11 cellular contexts compared by ENCODE assay signal in the genomic region with DNA sequence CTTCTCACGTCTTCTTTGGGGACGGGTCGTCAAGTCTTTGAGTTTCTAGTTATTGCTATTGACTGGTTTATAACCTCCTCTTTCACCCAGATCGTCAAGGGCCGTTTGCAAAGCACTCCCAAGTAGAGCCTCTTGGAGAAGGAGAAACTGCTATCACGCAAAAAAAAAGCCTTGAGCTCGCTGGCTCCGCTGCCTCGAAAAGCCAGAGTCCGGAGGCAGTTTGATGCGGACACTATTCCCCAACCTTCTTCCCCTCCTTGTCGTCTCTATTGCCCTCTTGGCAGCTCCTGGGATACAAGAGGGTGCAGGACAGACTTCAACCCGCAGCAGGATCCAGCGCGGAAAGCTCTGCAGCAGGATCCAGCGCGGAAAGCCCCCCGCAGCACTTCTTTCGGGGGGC. TPM values are rescaled to one million over a fixed set of nuclear protein-coding genes. Genes with fewer than 3 reads are reported as not detected.
DNase-seq lines count a peak whose midpoint lies in the region; FAIRE-seq and TF ChIP-seq lines count a peak whose summit lies in the region.
"Had no signal": no experiment of that assay in that cellular context is flagged by ENCODE, and none has a peak within 500 bp of the region (broad histone marks: within the 10 kb centered on the region; RNA-seq: fewer than 3 reads in every experiment).

No MANE protein-coding gene starts in this region.

- H3K9me3 ChIP-seq in sigmoid colon (no peaks in the 10 kb centered on the region), kidney (ENCODE audit: control insufficient read depth in 1 of 2, low read length in 2 of 2) (no peaks in the 10 kb centered on the region)

- no peaks in the 10 kb centered on the region for H3K36me3 ChIP-seq in H7 (replicated peaks; ENCODE audit: control insufficient read depth, insufficient read depth, low read length)
- no peaks in the 10 kb centered on the region for H3K36me3 ChIP-seq in sigmoid colon
- no peaks in the 10 kb centered on the region for H3K36me3 ChIP-seq in kidney (ENCODE audit: control insufficient read depth in 1 of 2, insufficient read depth in 2 of 2, low read length in 2 of 2)
- H3K36me3 ChIP-seq: SJSA1 had no signal

- TF ChIP-seq CTCF in sigmoid colon (IDR thresholded peaks at IDR 0.05) (no peak), kidney (IDR thresholded peaks at IDR 0.05; ENCODE audit: borderline replicate concordance, extremely low read depth, insufficient read depth) (no peak)

- 9 to 28% methylated on average over 19 of the region's 19 CpGs for WGBS in sigmoid colon, 2 donors

- DNase-seq in H7 (no peak), SW480 (ENCODE audit: low spot score) (peak; percentile 18), iPS DF 19.7 (ENCODE audit: low read depth, low spot score) (peak; percentile 25), sigmoid colon (no peak), AG08396 (ENCODE audit: low spot score) (no peak), HuH-7 (ENCODE audit: low spot score) (no peak), NCI-H1092 treated with DMSO at 0.1 percent for 48 hours (lab: John Stamatoyannopoulos, UW) (no peak), kidney (no peak)
- DNase-seq: cortex of kidney, GF-D8 had no signal

- H3K27ac ChIP-seq in sigmoid colon (peak overlapping the region in 1 of 4 donors; percentile 75), kidney (ENCODE audit: low read depth in 2 of 2, low read length in 2 of 2) (no peak overlapping the region)
- H3K27ac ChIP-seq: SJSA1 had no signal

- intact Hi-C loops in sigmoid colon (cut with DNase I): loop anchor here (2.0 kb wide), 1 partner anchor 115 kb away; no protein-coding TSS in a partner anchor
- intact Hi-C loops in kidney (cut with DNase I): no loop called here

- no peak for TF ChIP-seq POLR2A in sigmoid colon (IDR thresholded peaks at IDR 0.05)

- H3K9ac ChIP-seq in kidney (ENCODE audit: low read length in 2 of 2): peak overlapping the region in 1 of 2 donors; percentile 10

- H3K4me1 ChIP-seq in sigmoid colon (peaks cover 0 to 20% (median 15%) of the 10 kb centered on the region in 4 donors), kidney (ENCODE audit: control insufficient read depth in 1 of 2, insufficient read depth in 1 of 2, low read depth in 1 of 2, low read length in 2 of 2) (peaks cover 5 to 8% of the 10 kb centered on the region in 2 donors)
- H3K4me1 ChIP-seq: SJSA1 had no signal

- no peak for FAIRE-seq in kidney (lab: Jason Lieb, UNC)

- peaks cover 20% of the 10 kb centered on the region for H3K27me3 ChIP-seq in H7 (ENCODE audit: control insufficient read depth, insufficient read depth, low read length)
- peaks cover 0 to 49% (median 22%) of the 10 kb centered on the region in 3 donors for H3K27me3 ChIP-seq in sigmoid colon

- peak overlapping the region; percentile 54 for H3K4me3 ChIP-seq in H7 (ENCODE audit: insufficient read depth, low read depth, low read length)
- H3K4me3 ChIP-seq in sigmoid colon: peak overlapping the region; percentile 27 to 55 (median 46)
- H3K4me3 ChIP-seq in kidney (ENCODE audit: low read length in 2 of 2): peak overlapping the region in 1 of 2 donors; percentile 80
- H3K4me3 ChIP-seq: SJSA1 had no signal

- TF ChIP-seq EP300 in sigmoid colon (IDR thresholded peaks at IDR 0.05): no peak

RNA-seq across cellular contexts. Expression of gene PCDHAC1, which starts 0.3 kb away (rescaled TPM):
- 10.3 and 17.3 TPM in 2 replicates for total RNA-seq in H7 (2014; rRNA removed; shearing (Covaris generic))
- total RNA-seq in sigmoid colon (1 to 10 TPM in 1 of 4 donors, under 1 TPM in 3; 0.54 to 1.7 (median 0.77) TPM), kidney (2.9 TPM)
- polyA plus RNA-seq in sigmoid colon (under 1 TPM in 1 of 3 donors, not detected in 2; 0.34 TPM), kidney (ENCODE audit: insufficient read depth, low read depth, low replicate concordance) (0.43 TPM)
- total RNA-seq: SJSA1 had no signal

RNA-seq across cellular contexts. Expression of gene PCDHAC2, which starts 40.5 kb away (rescaled TPM):
- 21.2 and 24.2 TPM in 2 replicates for total RNA-seq in H7 (2014; rRNA removed; shearing (Covaris generic))
- 1 to 10 TPM; 1.3 to 3.0 (median 2.2) TPM for total RNA-seq in sigmoid colon
- polyA plus RNA-seq in sigmoid colon: under 1 TPM in 1 of 3 donors, not detected in 2; 0.66 TPM
- 3.6 TPM for total RNA-seq in kidney
- 0.30 TPM for polyA plus RNA-seq in kidney (ENCODE audit: insufficient read depth, low read depth, low replicate concordance)
- total RNA-seq: SJSA1 had no signal

RNA-seq across cellular contexts. Expression of gene PCDHA13, which starts 43.9 kb away (rescaled TPM):
- total RNA-seq in H7 (2014; rRNA removed; shearing (Covaris generic)): 1.6 and 2.5 TPM in 2 replicates
- total RNA-seq in sigmoid colon (1 to 10 TPM in 1 of 4 donors, under 1 TPM in 3; 0.36 to 1.4 (median 0.60) TPM), kidney (1.8 TPM)
- polyA plus RNA-seq in sigmoid colon (under 1 TPM in 1 of 3 donors, not detected in 2; 0.10 TPM), kidney (ENCODE audit: insufficient read depth, low read depth, low replicate concordance) (0.49 TPM)
- total RNA-seq: SJSA1 had no signal

RNA-seq across cellular contexts. Expression of gene PCDHA12, which starts 50.7 kb away (rescaled TPM):
- total RNA-seq in H7 (2014; rRNA removed; shearing (Covaris generic)): 1.9 and 2.3 TPM in 2 replicates
- total RNA-seq in sigmoid colon: under 1 TPM in 3 of 4 donors, not detected in 1; 0.49 to 0.71 (median 0.54) TPM
- under 1 TPM in 1 of 3 donors, not detected in 2; 0.06 TPM for polyA plus RNA-seq in sigmoid colon
- total RNA-seq in kidney: 5.2 TPM
- polyA plus RNA-seq in kidney (ENCODE audit: insufficient read depth, low read depth, low replicate concordance): 1.1 TPM
- total RNA-seq: SJSA1 had no signal

RNA-seq across cellular contexts. Expression of gene PCDHA11, which starts 57.0 kb away (rescaled TPM):
- total RNA-seq in H7 (2014; rRNA removed; shearing (Covaris generic)): 10.0 and 10.2 TPM in 2 replicates
- total RNA-seq in sigmoid colon (under 1 TPM; 0.16 to 0.71 (median 0.48) TPM), kidney (2.0 TPM)
- polyA plus RNA-seq in sigmoid colon (under 1 TPM in 1 of 3 donors, not detected in 2; 0.07 TPM), kidney (ENCODE audit: insufficient read depth, low read depth, low replicate concordance) (0.77 TPM)
- total RNA-seq: SJSA1 had no signal

Comparison
In these comparisons a context has a peak if more than half of its experiments do, and no peak if none do; other contexts are left out.
1. DNase-seq: peak in SW480 (single experiment) and iPS DF 19.7 (single experiment); none in H7 (single experiment), sigmoid colon (single experiment), AG08396 (single experiment), HuH-7 (single experiment), NCI-H1092 treated with DMSO at 0.1 percent for 48 hours (single experiment) and kidney (single experiment).